10 cellular contexts compared by ENCODE assay signal in the genomic region with DNA sequence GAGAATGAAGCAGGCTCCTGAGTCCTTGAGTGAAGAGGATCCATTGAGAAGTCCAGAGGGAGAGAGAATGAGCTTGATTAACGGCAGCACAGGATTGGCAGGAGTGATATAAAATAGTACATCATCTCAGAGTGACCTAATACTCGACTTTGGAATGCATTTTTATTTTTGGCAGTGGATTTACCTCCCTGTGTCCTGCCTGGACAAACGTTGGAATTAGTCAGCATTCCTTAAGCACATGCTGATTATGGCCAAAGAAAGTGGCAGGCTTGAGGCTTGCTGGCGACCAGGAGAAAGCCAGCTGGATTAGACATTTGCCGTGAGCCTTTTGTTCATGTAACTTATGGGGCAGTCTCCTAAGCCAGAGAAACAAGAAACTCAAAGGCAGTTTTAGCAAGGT. TPM values are rescaled to one million over a fixed set of nuclear protein-coding genes. Genes with fewer than 3 reads are reported as not detected.
DNase-seq lines count a peak whose midpoint lies in the region; ATAC-seq and TF ChIP-seq lines count a peak whose summit lies in the region.
"Had no signal": no experiment of that assay in that cellular context is flagged by ENCODE, and none has a peak within 500 bp of the region (broad histone marks: within the 10 kb centered on the region; RNA-seq: fewer than 3 reads in every experiment).

No MANE protein-coding gene starts in this region.

- H3K36me3 Mint-ChIP-seq in glutamatergic neuron (ENCODE audit: unreplicated experiment), result no peaks in the 10 kb centered on the region
- H3K36me3 Mint-ChIP-seq in activated CD8-positive, alpha-beta T cell treated with anti-CD3 and anti-CD28 coated beads for 36 hours (ENCODE audit: low read depth), result peaks cover 5% of the 10 kb centered on the region

- no peak overlapping the region for H3K4me3 Mint-ChIP-seq in glutamatergic neuron (ENCODE audit: unreplicated experiment)
- no peak overlapping the region for H3K4me3 Mint-ChIP-seq in activated CD8-positive, alpha-beta T cell treated with anti-CD3 and anti-CD28 coated beads for 36 hours

- intact Hi-C loops in activated CD8-positive, alpha-beta T cell treated with anti-CD3 and anti-CD28 coated beads for 36 hours (cut with micrococcal nuclease), result no loop called here

- POLR2A ChIA-PET in activated CD8-positive, alpha-beta T cell treated with anti-CD3 and anti-CD28 coated beads for 36 hours (lab: Charles Lee), result interaction anchor here (1.2 kb wide), 1 partner anchor 15 kb away, joined by 3 read pairs; no protein-coding TSS in a partner anchor

- peaks cover 6% of the 10 kb centered on the region for H3K9me3 Mint-ChIP-seq in glutamatergic neuron (ENCODE audit: unreplicated experiment)
- H3K9me3 Mint-ChIP-seq in activated CD8-positive, alpha-beta T cell treated with anti-CD3 and anti-CD28 coated beads for 36 hours, result no peaks in the 10 kb centered on the region

- TF ChIP-seq CTCF in fibroblast of villous mesenchyme (IDR thresholded peaks at IDR 0.05; ENCODE audit: insufficient read depth, low read depth, low read length) (no peak), glutamatergic neuron (IDR thresholded peaks at IDR 0.05; ENCODE audit: partially characterized antibody, unreplicated experiment) (no peak)
- no peak for TF ChIP-seq CTCF in activated CD8-positive, alpha-beta T cell treated with anti-CD3 and anti-CD28 coated beads for 36 hours (IDR thresholded peaks at IDR 0.05)

- peak; percentile 88 for ATAC-seq in SK-N-SH treated with all-trans-retinoic acid at 6 μM for 48 hours
- ATAC-seq in HG02852 (IDR thresholded peaks at IDR 0.05; ENCODE audit: unreplicated experiment), result no peak
- no peak for ATAC-seq in activated CD8-positive, alpha-beta T cell treated with anti-CD3 and anti-CD28 coated beads for 36 hours

- H3K27me3 Mint-ChIP-seq in glutamatergic neuron (ENCODE audit: unreplicated experiment), result peaks cover 6% of the 10 kb centered on the region
- no peaks in the 10 kb centered on the region for H3K27me3 Mint-ChIP-seq in activated CD8-positive, alpha-beta T cell treated with anti-CD3 and anti-CD28 coated beads for 36 hours

- no peak overlapping the region for H3K27ac Mint-ChIP-seq in glutamatergic neuron (ENCODE audit: unreplicated experiment)
- no peak overlapping the region for H3K27ac Mint-ChIP-seq in activated CD8-positive, alpha-beta T cell treated with anti-CD3 and anti-CD28 coated beads for 36 hours

- peaks cover 51% of the 10 kb centered on the region for H3K4me1 Mint-ChIP-seq in glutamatergic neuron (ENCODE audit: low read depth, unreplicated experiment)
- H3K4me1 Mint-ChIP-seq in activated CD8-positive, alpha-beta T cell treated with anti-CD3 and anti-CD28 coated beads for 36 hours (ENCODE audit: low read depth), result peaks cover 62% of the 10 kb centered on the region

- peak; percentile 92 for DNase-seq in EL
- DNase-seq in fibroblast of villous mesenchyme (ENCODE audit: low read depth), result peak; percentile 56
- peak; percentile 88 for DNase-seq in renal cortical epithelial cell (ENCODE audit: low read depth)
- DNase-seq in HT-29 (ENCODE audit: low spot score), result no peak
- DNase-seq in glutamatergic neuron, result no peak
- DNase-seq in activated CD8-positive, alpha-beta T cell treated with anti-CD3 and anti-CD28 coated beads for 36 hours, result no peak
- DNase-seq: activated CD4-positive, alpha-beta T cell treated with anti-CD3 and anti-CD28 coated beads, Interleukin-2, amount 50 U/mL, for 1 hour; stimulated activated CD4-positive, alpha-beta T cell treated with anti-CD3 and anti-CD28 coated beads, Interleukin-4, amount 100 ng/mL, for 24 hours had no signal

- CTCF ChIA-PET in activated CD8-positive, alpha-beta T cell treated with anti-CD3 and anti-CD28 coated beads for 36 hours (lab: Charles Lee), result interaction anchor here (1.8 kb wide), 1 partner anchor 24 kb away, joined by 9 read pairs; no protein-coding TSS in a partner anchor

- no peak overlapping the region for H3K4me3 ChIP-seq in fibroblast of villous mesenchyme (ENCODE audit: low read depth, low read length)

TF ChIP-seq in SK-N-SH treated with all-trans-retinoic acid at 6 μM for 48 hours, 23 proteins besides CTCF, POLR2A, EP300 and RAD21:
- 0 out of 2 replicates have a peak, but pooled peaks have one; percentile 46 for TF ChIP-seq SNAI2 (CRISPR knock-in tag; IDR thresholded peaks at IDR 0.05)
- no peak for TF ChIP-seq ZFP3 (CRISPR knock-in tag; IDR thresholded peaks at IDR 0.05)
- TF ChIP-seq ZNF8 (CRISPR knock-in tag; IDR thresholded peaks at IDR 0.05), result 0 out of 2 replicates have a peak, but pooled peaks have one; percentile 13
- TF ChIP-seq ISL1 (CRISPR knock-in tag; IDR thresholded peaks at IDR 0.05), result peak; percentile 70

RNA-seq across cellular contexts. Expression of a gene that starts 22.9 kb away (rescaled TPM):
- total RNA-seq in fibroblast of villous mesenchyme, result 8.4 and 9.1 TPM in 2 replicates
- total RNA-seq in renal cortical epithelial cell, result 14.4 and 22.0 TPM in 2 replicates
- total RNA-seq in HT-29 (2014; rRNA removed; shearing (Covaris generic)), result 12.7 and 13.5 TPM in 2 replicates
- total RNA-seq in glutamatergic neuron (ENCODE audit: unreplicated experiment), result 40.6 TPM
- total RNA-seq in activated CD8-positive, alpha-beta T cell treated with anti-CD3 and anti-CD28 coated beads for 36 hours, result 10 to 100 TPM; 15.5 to 17.1 TPM

Comparison
In these comparisons a context has a peak if more than half of its experiments do, and no peak if none do; other contexts are left out.
1. DNase-seq: peak in EL (single experiment), fibroblast of villous mesenchyme (single experiment) and renal cortical epithelial cell (single experiment); none in HT-29 (single experiment), glutamatergic neuron (single experiment) and activated CD8-positive, alpha-beta T cell treated with anti-CD3 and anti-CD28 coated beads for 36 hours (single experiment).